In the genomic region with DNA sequence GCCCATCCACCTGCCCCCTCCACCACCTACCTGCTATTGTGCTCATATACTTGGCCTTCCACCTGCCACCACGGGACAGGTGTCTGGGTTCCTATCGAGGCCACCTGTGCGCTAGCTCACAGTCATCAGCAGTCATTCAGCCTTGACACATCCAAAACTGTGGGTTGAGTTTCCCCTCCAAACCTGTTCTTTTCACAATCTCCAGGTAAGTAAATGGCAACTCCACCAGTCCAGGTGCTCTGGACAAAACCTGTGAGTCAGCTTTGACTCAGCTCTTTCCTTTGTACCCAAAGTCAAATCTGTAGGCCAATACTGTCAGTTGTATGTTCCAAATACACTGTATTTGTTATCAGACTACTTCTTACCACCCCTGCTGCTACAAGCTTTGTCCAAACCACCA, we compare ENCODE assay signal across 30 cellular contexts. TPM values are rescaled to one million over a fixed set of nuclear protein-coding genes. Genes with fewer than 3 reads are reported as not detected.
A peak's percentile ranks its signal among the peaks of the same experiment; 100 is the strongest.
DNase-seq lines count a peak whose midpoint lies in the region; FAIRE-seq and TF ChIP-seq lines count a peak whose summit lies in the region.
"Had no signal": no experiment of that assay in that cellular context is flagged by ENCODE, and none has a peak within 500 bp of the region (broad histone marks: within the 10 kb centered on the region; RNA-seq: fewer than 3 reads in every experiment).

No MANE protein-coding gene starts in this region.

- H3K27ac Mint-ChIP-seq in MCF 10A (ENCODE audit: low read depth, unreplicated experiment): no peak overlapping the region
- H3K27ac Mint-ChIP-seq: activated CD8-positive, alpha-beta T cell treated with anti-CD3 and anti-CD28 coated beads, Interleukin-2, amount 10 ng/mL, durations not matched to agents 7 days and 5 days; activated naive CD4-positive, alpha-beta T cell treated with anti-CD3 and anti-CD28 coated beads, Interleukin-2, amount 50 U/mL, for 24 hours; activated T-helper 17 cell treated with anti-CD3 and anti-CD28 coated beads, Interleukin-2, amount 50 U/mL, for 72 hours; natural killer cell had no signal

- H3K36me3 ChIP-seq in breast epithelium (no peaks in the 10 kb centered on the region), bronchial epithelial cell (ENCODE audit: control insufficient read depth, insufficient read depth, low read length) (no peaks in the 10 kb centered on the region)
- H3K36me3 ChIP-seq: BLaER1 treated with 17β-estradiol and CSF1 and Interleukin-3, amounts not matched to agents 10 nM and 100 nM; brain microvascular endothelial cell; prostate gland; SJCRH30; tibial nerve had no signal

- BruUV-seq in MCF 10A (replicated peaks; lab: Mats Ljungman, UMichigan): no TSS peak

- H3K9me3 Mint-ChIP-seq in MCF 10A (ENCODE audit: unreplicated experiment): peaks cover 2% of the 10 kb centered on the region
- H3K9me3 Mint-ChIP-seq: activated naive CD4-positive, alpha-beta T cell treated with anti-CD3 and anti-CD28 coated beads, Interleukin-2, amount 50 U/mL, for 24 hours; activated T-helper 17 cell treated with anti-CD3 and anti-CD28 coated beads, Interleukin-2, amount 50 U/mL, for 72 hours; natural killer cell had no signal

- no peaks in the 10 kb centered on the region for H3K4me1 ChIP-seq in breast epithelium
- H3K4me1 ChIP-seq: BLaER1 treated with 17β-estradiol and CSF1 and Interleukin-3, amounts not matched to agents 10 nM and 100 nM; prostate gland; SJCRH30; tibial nerve had no signal

- H3K27ac ChIP-seq in breast epithelium: no peak overlapping the region
- H3K27ac ChIP-seq: BLaER1 treated with 17β-estradiol and CSF1 and Interleukin-3, amounts not matched to agents 10 nM and 100 nM; brain microvascular endothelial cell; hepatocyte; prostate gland; SJCRH30; tibial nerve had no signal

- H3K27me3 ChIP-seq in breast epithelium (no peaks in the 10 kb centered on the region), bronchial epithelial cell (ENCODE audit: control insufficient read depth, insufficient read depth, low read length) (no peaks in the 10 kb centered on the region)
- H3K27me3 ChIP-seq: BLaER1 treated with 17β-estradiol and CSF1 and Interleukin-3, amounts not matched to agents 10 nM and 100 nM; brain microvascular endothelial cell; hepatocyte; SJCRH30; tibial nerve had no signal

- POLR2A ChIA-PET in MCF 10A (lab: Yijun Ruan, JAX): interaction anchor here (0.6 to 1.7 kb wide), 4 partner anchors 16 to 34 kb away, joined by 3 to 7 read pairs (median 4); no protein-coding TSS in a partner anchor

- peaks cover 9% of the 10 kb centered on the region for H3K4me1 Mint-ChIP-seq in MCF 10A (ENCODE audit: insufficient read depth, unreplicated experiment)
- H3K4me1 Mint-ChIP-seq: activated naive CD4-positive, alpha-beta T cell treated with anti-CD3 and anti-CD28 coated beads, Interleukin-2, amount 50 U/mL, for 24 hours; activated T-helper 17 cell treated with anti-CD3 and anti-CD28 coated beads, Interleukin-2, amount 50 U/mL, for 72 hours; natural killer cell had no signal

- H3K4me3 Mint-ChIP-seq in MCF 10A (ENCODE audit: unreplicated experiment): no peak overlapping the region
- H3K4me3 Mint-ChIP-seq: activated CD8-positive, alpha-beta T cell treated with anti-CD3 and anti-CD28 coated beads, Interleukin-2, amount 10 ng/mL, durations not matched to agents 7 days and 5 days; activated naive CD4-positive, alpha-beta T cell treated with anti-CD3 and anti-CD28 coated beads, Interleukin-2, amount 50 U/mL, for 24 hours; activated T-helper 17 cell treated with anti-CD3 and anti-CD28 coated beads, Interleukin-2, amount 50 U/mL, for 72 hours; natural killer cell had no signal

- intact Hi-C loops in MCF 10A (cut with micrococcal nuclease): no loop called here
- intact Hi-C loops in breast epithelium (cut with DNase I; ENCODE audit: low total_unique reads): no loop called here

- FAIRE-seq in bronchial epithelial cell (lab: Jason Lieb, UNC): peak; percentile 83
- FAIRE-seq: G401.6 had no signal

- peak; percentile 18 for DNase-seq in MCF 10A (ENCODE audit: unreplicated experiment)
- no peak for DNase-seq in breast epithelium (ENCODE audit: low spot score in 2 of 2)
- DNase-seq in NCI-H510A (lab: John Stamatoyannopoulos, UW): peak; percentile 65
- DNase-seq in bronchial epithelial cell (ENCODE audit: low read depth): peak; percentile 78
- no peak for DNase-seq in activated CD4-positive, CD25-positive, alpha-beta regulatory T cell treated with anti-CD3 and anti-CD28 coated beads, Interleukin-2, amount 50 U/mL, for 72 hours
- DNase-seq in cerebellar cortex (ENCODE audit: low spot score): no peak
- DNase-seq in NCI-H2227 (lab: John Stamatoyannopoulos, UW; ENCODE audit: unreplicated experiment): no peak
- DNase-seq: activated CD8-positive, alpha-beta T cell treated with anti-CD3 and anti-CD28 coated beads, Interleukin-2, amount 10 ng/mL, durations not matched to agents 7 days and 5 days; amniotic stem cell; brain microvascular endothelial cell; DMS153; HCEC 1CT; Kasumi-1; left cardiac atrium; MV-4-11; natural killer cell; NCI-H1694 treated with DMSO at 0.1 percent for 48 hours; NCI-H446; nucleus accumbens; SJCRH30; stimulated activated CD4-positive, alpha-beta T cell treated with anti-CD3 and anti-CD28 coated beads, Interleukin-4, amount 100 ng/mL, for 24 hours; SW 1271 had no signal

- no peaks in the 10 kb centered on the region for H3K27me3 Mint-ChIP-seq in MCF 10A (ENCODE audit: insufficient read depth, unreplicated experiment)

- H3K36me3 Mint-ChIP-seq in MCF 10A (ENCODE audit: insufficient read depth, unreplicated experiment): no peaks in the 10 kb centered on the region
- H3K36me3 Mint-ChIP-seq: activated naive CD4-positive, alpha-beta T cell treated with anti-CD3 and anti-CD28 coated beads, Interleukin-2, amount 50 U/mL, for 24 hours had no signal

- no peak overlapping the region for H3K4me3 ChIP-seq in breast epithelium
- H3K4me3 ChIP-seq in bronchial epithelial cell (ENCODE audit: low read depth, low read length): no peak overlapping the region
- H3K4me3 ChIP-seq: BLaER1 treated with 17β-estradiol and CSF1 and Interleukin-3, amounts not matched to agents 10 nM and 100 nM; hepatocyte; lung; prostate gland; SJCRH30; tibial nerve had no signal

- TF ChIP-seq CTCF in MCF 10A (IDR thresholded peaks at IDR 0.05; ENCODE audit: unreplicated experiment) (no peak), breast epithelium (IDR thresholded peaks at IDR 0.05) (no peak), bronchial epithelial cell (IDR thresholded peaks at IDR 0.05; ENCODE audit: insufficient read depth, low read length, severe bottlenecking) (no peak)

- CTCF ChIA-PET in MCF 10A (lab: Yijun Ruan, JAX): interaction anchor here (0.6 to 1.5 kb wide), 3 partner anchors 15 to 91 kb away, joined by 3 to 7 read pairs (median 3); no protein-coding TSS in a partner anchor

- peaks cover 0 to 5% of the 10 kb centered on the region in 2 donors for H3K9me3 ChIP-seq in breast epithelium
- H3K9me3 ChIP-seq: prostate gland, SJCRH30 had no signal

- no peak for TF ChIP-seq POLR2A in breast epithelium (IDR thresholded peaks at IDR 0.05)

RNA-seq across cellular contexts. Expression of a gene that starts 52.6 kb away (rescaled TPM):
- total RNA-seq in MCF 10A (2022): 15.6 and 20.3 TPM in 2 replicates
- total RNA-seq in breast epithelium: 10 to 100 TPM in 1 of 3 donors, 1 to 10 TPM in 2; 7.7 to 11.1 (median 7.9) TPM
- total RNA-seq in bronchial epithelial cell: 2.4 and 4.6 TPM in 2 replicates
- total RNA-seq: activated T-helper 17 cell treated with anti-CD3 and anti-CD28 coated beads, Interleukin-2, amount 50 U/mL, for 72 hours; SJCRH30 had no signal

Comparison
In these comparisons a context has a peak if more than half of its experiments do, and no peak if none do; other contexts are left out.
1. DNase-seq: peak in MCF 10A (single experiment), NCI-H510A (single experiment) and bronchial epithelial cell (single experiment); none in breast epithelium (0 of 2), activated CD4-positive, CD25-positive, alpha-beta regulatory T cell treated with anti-CD3 and anti-CD28 coated beads, Interleukin-2, amount 50 U/mL, for 72 hours (single experiment), cerebellar cortex (single experiment) and NCI-H2227 (single experiment).